ENCODE assay signal across 35 cellular contexts in genomic region chr2:219549619-219550018, GRCh38. TPM values are rescaled to one million over a fixed set of nuclear protein-coding genes. Genes with fewer than 3 reads are reported as not detected.
"Had no signal": no experiment of that assay in that cellular context is flagged by ENCODE, and none has a peak within 500 bp of the region (broad histone marks: within the 10 kb centered on the region; RNA-seq: fewer than 3 reads in every experiment).

No MANE protein-coding gene starts in this region.

- H3K27me3 ChIP-seq: ascending aorta, cardiac muscle cell had no signal

- H3K9me3 Mint-ChIP-seq: activated B cell treated with CpG ODN at 0.5 μM for 24 hours; activated CD4-positive, alpha-beta memory T cell treated with anti-CD3 and anti-CD28 coated beads for 36 hours; activated CD4-positive, alpha-beta T cell treated with anti-CD3 and anti-CD28 coated beads, Interleukin-2, amount 10 ng/mL, durations not matched to agents 24 days and 14 days; activated CD8-positive, alpha-beta T cell treated with anti-CD3 and anti-CD28 coated beads for 36 hours; activated naive CD4-positive, alpha-beta T cell treated with anti-CD3 and anti-CD28 coated beads, Interleukin-2, amount 10 ng/mL, durations not matched to agents 7 days and 5 days; activated naive CD4-positive, alpha-beta T cell treated with anti-CD3 and anti-CD28 coated beads, Interleukin-2, amount 50 U/mL, for 24 hours; activated naive CD8-positive, alpha-beta T cell treated with anti-CD3 and anti-CD28 coated beads, Interleukin-2, amount 10 ng/mL, durations not matched to agents 7 days and 5 days; activated naive CD8-positive, alpha-beta T cell treated with anti-CD3 and anti-CD28 coated beads, Interleukin-2, amount 50 U/mL, for 24 hours; activated T-cell treated with anti-CD3 and anti-CD28 coated beads, Interleukin-2, amount 50 U/mL, for 24 hours; activated T-helper 2 cell treated with anti-CD3 and anti-CD28 coated beads, Interferon-gamma antibody, Interleukin-2, Interleukin-4, amounts not matched to agents 10 μg/mL and 5 μg/mL and 100 μg/mL, durations not matched to agents 14 hours and 24 hours and 36 hours; central memory CD8-positive, alpha-beta T cell; T-helper 1 cell treated with Interleukin-12 subunit alpha and Interleukin-12 subunit beta and Interleukin-4 antibody, amounts not matched to agents 30 μg/mL and 1 μg/mL, for 36 hours; T-helper 2 cell treated with Interferon-gamma antibody and Interleukin-4, amounts not matched to agents 5 μg/mL and 100 μg/mL, for 36 hours had no signal

- DNase-seq: activated B cell treated with CpG ODN at 0.5 μM for 24 hours; activated CD4-positive, alpha-beta memory T cell treated with anti-CD3 and anti-CD28 coated beads for 36 hours; activated CD4-positive, alpha-beta T cell treated with anti-CD3 and anti-CD28 coated beads for 4 hours; activated CD4-positive, alpha-beta T cell treated with anti-CD3 and anti-CD28 coated beads, Interleukin-2, amount 10 ng/mL, durations not matched to agents 24 days and 14 days; activated CD4-positive, alpha-beta T cell treated with anti-CD3 and anti-CD28 coated beads, Interleukin-2, amount 50 U/mL, for 1 hour; activated CD4-positive, alpha-beta T cell treated with anti-CD3 and anti-CD28 coated beads, Interleukin-2, amount 50 U/mL, for 4 hours; activated CD4-positive, CD25-positive, alpha-beta regulatory T cell treated with anti-CD3 and anti-CD28 coated beads, Interleukin-2, amount 50 U/mL, for 72 hours; activated CD8-positive, alpha-beta memory T cell treated with anti-CD3 and anti-CD28 coated beads for 24 hours; activated CD8-positive, alpha-beta memory T cell treated with anti-CD3 and anti-CD28 coated beads, Interleukin-2, amount 10 ng/mL, durations not matched to agents 7 days and 5 days; activated CD8-positive, alpha-beta memory T cell treated with anti-CD3 and anti-CD28 coated beads, Interleukin-2, amount 50 U/mL, for 48 hours; activated CD8-positive, alpha-beta T cell treated with anti-CD3 and anti-CD28 coated beads for 36 hours; activated effector memory CD4-positive, alpha-beta T cell treated with Interleukin-2 at 50 U/mL for 16 hours; activated gamma-delta T cell; activated naive CD4-positive, alpha-beta T cell treated with anti-CD3 and anti-CD28 coated beads, Interleukin-2, amount 10 ng/mL, durations not matched to agents 7 days and 5 days; activated naive CD4-positive, alpha-beta T cell treated with Interleukin-2 at 50 U/mL for 16 hours; activated naive CD8-positive, alpha-beta T cell treated with anti-CD3 and anti-CD28 coated beads, Interleukin-2, amount 10 ng/mL, durations not matched to agents 7 days and 5 days; activated naive CD8-positive, alpha-beta T cell treated with anti-CD3 and anti-CD28 coated beads, Interleukin-2, amount 50 U/mL, for 24 hours; activated T-cell treated with anti-CD3 and anti-CD28 coated beads, Interleukin-2, amount 50 U/mL, for 24 hours; activated T-cell treated with anti-CD3 and anti-CD28 coated beads, Interleukin-2, amount 50 U/mL, for 48 hours; amygdala; anterior cingulate cortex; caudate nucleus; cerebellar nuclear complex; T-helper 1 cell; T-helper 2 cell; T-helper 9 cell had no signal

- H3K27ac Mint-ChIP-seq: activated B cell treated with CpG ODN at 0.5 μM for 24 hours; activated CD4-positive, alpha-beta memory T cell treated with anti-CD3 and anti-CD28 coated beads for 36 hours; activated CD4-positive, alpha-beta T cell treated with anti-CD3 and anti-CD28 coated beads, Interleukin-2, amount 10 ng/mL, durations not matched to agents 24 days and 14 days; activated CD8-positive, alpha-beta memory T cell treated with anti-CD3 and anti-CD28 coated beads, Interleukin-2, amount 10 ng/mL, durations not matched to agents 7 days and 5 days; activated CD8-positive, alpha-beta T cell treated with anti-CD3 and anti-CD28 coated beads for 36 hours; activated naive CD4-positive, alpha-beta T cell treated with anti-CD3 and anti-CD28 coated beads, Interleukin-2, amount 10 ng/mL, durations not matched to agents 7 days and 5 days; activated naive CD4-positive, alpha-beta T cell treated with anti-CD3 and anti-CD28 coated beads, Interleukin-2, amount 50 U/mL, for 24 hours; activated naive CD8-positive, alpha-beta T cell; activated naive CD8-positive, alpha-beta T cell treated with anti-CD3 and anti-CD28 coated beads, Interleukin-2, amount 10 ng/mL, durations not matched to agents 7 days and 5 days; activated naive CD8-positive, alpha-beta T cell treated with anti-CD3 and anti-CD28 coated beads, Interleukin-2, amount 50 U/mL, for 24 hours; activated T-cell treated with anti-CD3 and anti-CD28 coated beads, Interleukin-2, amount 50 U/mL, for 24 hours; activated T-helper 2 cell treated with anti-CD3 and anti-CD28 coated beads, Interferon-gamma antibody, Interleukin-2, Interleukin-4, amounts not matched to agents 10 μg/mL and 5 μg/mL and 100 μg/mL, durations not matched to agents 14 hours and 24 hours and 36 hours; T-helper 1 cell treated with Interleukin-12 subunit alpha and Interleukin-12 subunit beta and Interleukin-4 antibody, amounts not matched to agents 30 μg/mL and 1 μg/mL, for 36 hours; T-helper 2 cell treated with Interferon-gamma antibody and Interleukin-4, amounts not matched to agents 5 μg/mL and 100 μg/mL, for 36 hours had no signal

- H3K9me3 ChIP-seq: ascending aorta had no signal

- H3K4me3 Mint-ChIP-seq: activated B cell treated with CpG ODN at 0.5 μM for 24 hours; activated CD4-positive, alpha-beta memory T cell treated with anti-CD3 and anti-CD28 coated beads for 36 hours; activated CD4-positive, alpha-beta T cell treated with anti-CD3 and anti-CD28 coated beads, Interleukin-2, amount 10 ng/mL, durations not matched to agents 24 days and 14 days; activated CD8-positive, alpha-beta memory T cell treated with anti-CD3 and anti-CD28 coated beads, Interleukin-2, amount 10 ng/mL, durations not matched to agents 7 days and 5 days; activated CD8-positive, alpha-beta T cell treated with anti-CD3 and anti-CD28 coated beads for 36 hours; activated naive CD4-positive, alpha-beta T cell treated with anti-CD3 and anti-CD28 coated beads, Interleukin-2, amount 10 ng/mL, durations not matched to agents 7 days and 5 days; activated naive CD4-positive, alpha-beta T cell treated with anti-CD3 and anti-CD28 coated beads, Interleukin-2, amount 50 U/mL, for 24 hours; activated naive CD8-positive, alpha-beta T cell; activated naive CD8-positive, alpha-beta T cell treated with anti-CD3 and anti-CD28 coated beads, Interleukin-2, amount 10 ng/mL, durations not matched to agents 7 days and 5 days; activated naive CD8-positive, alpha-beta T cell treated with anti-CD3 and anti-CD28 coated beads, Interleukin-2, amount 50 U/mL, for 24 hours; activated T-cell treated with anti-CD3 and anti-CD28 coated beads, Interleukin-2, amount 50 U/mL, for 24 hours; central memory CD8-positive, alpha-beta T cell; T-helper 1 cell treated with Interleukin-12 subunit alpha and Interleukin-12 subunit beta and Interleukin-4 antibody, amounts not matched to agents 30 μg/mL and 1 μg/mL, for 36 hours; T-helper 2 cell treated with Interferon-gamma antibody and Interleukin-4, amounts not matched to agents 5 μg/mL and 100 μg/mL, for 36 hours had no signal

- H3K36me3 ChIP-seq: ascending aorta had no signal

- H3K36me3 Mint-ChIP-seq: activated CD4-positive, alpha-beta memory T cell treated with anti-CD3 and anti-CD28 coated beads for 36 hours; activated CD8-positive, alpha-beta memory T cell treated with anti-CD3 and anti-CD28 coated beads, Interleukin-2, amount 10 ng/mL, durations not matched to agents 7 days and 5 days; activated naive CD4-positive, alpha-beta T cell treated with anti-CD3 and anti-CD28 coated beads, Interleukin-2, amount 10 ng/mL, durations not matched to agents 7 days and 5 days; activated naive CD4-positive, alpha-beta T cell treated with anti-CD3 and anti-CD28 coated beads, Interleukin-2, amount 50 U/mL, for 24 hours; activated naive CD8-positive, alpha-beta T cell; activated naive CD8-positive, alpha-beta T cell treated with anti-CD3 and anti-CD28 coated beads, Interleukin-2, amount 10 ng/mL, durations not matched to agents 7 days and 5 days had no signal

- H3K27ac ChIP-seq: ascending aorta, cardiac muscle cell, VCaP had no signal

- H3K4me3 ChIP-seq: ascending aorta, cardiac muscle cell had no signal

RNA-seq across cellular contexts. Expression of gene OBSL1, which starts 21.7 kb away (rescaled TPM):
- total RNA-seq: activated B cell treated with CpG ODN at 0.5 μM for 24 hours; activated naive CD8-positive, alpha-beta T cell treated with anti-CD3 and anti-CD28 coated beads, Interleukin-2, amount 10 ng/mL, durations not matched to agents 7 days and 5 days had no signal

RNA-seq across cellular contexts. Expression of gene INHA, which starts 22.5 kb away (rescaled TPM):
- total RNA-seq: activated B cell treated with CpG ODN at 0.5 μM for 24 hours; activated CD4-positive, alpha-beta memory T cell treated with anti-CD3 and anti-CD28 coated beads for 36 hours; activated CD4-positive, alpha-beta T cell treated with anti-CD3 and anti-CD28 coated beads, Interleukin-2, amount 10 ng/mL, durations not matched to agents 24 days and 14 days; activated CD8-positive, alpha-beta memory T cell treated with anti-CD3 and anti-CD28 coated beads, Interleukin-2, amount 10 ng/mL, durations not matched to agents 7 days and 5 days; activated CD8-positive, alpha-beta T cell treated with anti-CD3 and anti-CD28 coated beads for 36 hours; activated naive CD8-positive, alpha-beta T cell treated with anti-CD3 and anti-CD28 coated beads, Interleukin-2, amount 10 ng/mL, durations not matched to agents 7 days and 5 days; activated T-helper 2 cell treated with anti-CD3 and anti-CD28 coated beads, Interferon-gamma antibody, Interleukin-2, Interleukin-4, amounts not matched to agents 10 μg/mL and 5 μg/mL and 100 μg/mL, durations not matched to agents 14 hours and 24 hours and 36 hours; ascending aorta had no signal

RNA-seq across cellular contexts. Expression of gene ASIC4, which starts 35.3 kb away (rescaled TPM):
- total RNA-seq: activated B cell treated with CpG ODN at 0.5 μM for 24 hours; activated CD4-positive, alpha-beta T cell treated with anti-CD3 and anti-CD28 coated beads, Interleukin-2, amount 10 ng/mL, durations not matched to agents 24 days and 14 days; activated CD8-positive, alpha-beta T cell treated with anti-CD3 and anti-CD28 coated beads for 36 hours; activated T-helper 2 cell treated with anti-CD3 and anti-CD28 coated beads, Interferon-gamma antibody, Interleukin-2, Interleukin-4, amounts not matched to agents 10 μg/mL and 5 μg/mL and 100 μg/mL, durations not matched to agents 14 hours and 24 hours and 36 hours; ascending aorta had no signal
